Comparison of ENCODE assay signal across 1 cellular context in the genomic region with DNA sequence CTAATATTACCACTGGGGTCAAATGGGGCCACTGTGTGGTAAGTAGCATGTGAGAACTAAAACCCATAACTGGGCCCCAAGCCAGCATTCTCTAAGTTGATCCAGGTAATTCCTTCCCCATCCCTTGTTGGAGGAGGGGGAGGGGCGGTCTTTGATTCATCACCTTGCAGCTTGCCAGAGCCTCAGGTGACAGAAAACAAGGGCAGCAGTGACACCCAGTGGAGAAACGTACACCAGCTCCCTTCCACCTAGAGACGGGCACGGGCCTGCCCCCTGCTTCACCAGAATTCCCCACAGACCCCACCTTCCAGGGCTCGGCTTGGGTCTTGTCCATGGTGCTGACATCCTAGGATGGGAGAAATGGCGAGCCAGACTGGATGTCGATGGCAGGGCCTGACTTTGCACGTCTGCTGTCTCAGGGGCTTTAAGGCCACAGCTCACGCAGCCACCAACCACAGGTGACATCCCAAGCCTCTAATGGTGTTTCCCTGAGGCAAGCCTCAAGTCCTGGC.
TF ChIP-seq lines count a peak whose summit lies in the region.

No MANE protein-coding gene starts in this region.

TF ChIP-seq in K562, 482 proteins besides CTCF, POLR2A, EP300 and RAD21 (continued from another document and continues in another):
- peak; percentile 94 for TF ChIP-seq REST (CRISPR knock-in tag; IDR thresholded peaks at IDR 0.05; ENCODE audit: low read depth)
- peak; percentile 26; the same call in 1 of the 2 replicates for TF ChIP-seq ZNF395 (CRISPR knock-in tag; IDR thresholded peaks at IDR 0.05)
- TF ChIP-seq TFAP4 (CRISPR knock-in tag; IDR thresholded peaks at IDR 0.05; ENCODE audit: borderline replicate concordance), result peak; percentile 57; the same call in 1 of the 2 replicates
- TF ChIP-seq AFF1 (IDR thresholded peaks at IDR 0.05; ENCODE audit: low read depth in 1 of 2, partially characterized antibody in 2 of 2), result peak in 1 of 2 experiments; percentile 79
- no peak for TF ChIP-seq CEBPG (CRISPR knock-in tag; IDR thresholded peaks at IDR 0.05)
- TF ChIP-seq CEBPG (tag; conservative IDR thresholded peaks at IDR 0.05 in 1 of 2, IDR thresholded peaks at IDR 0.05 in 1 of 2), result no peak
- no peak for TF ChIP-seq SP1 (CRISPR knock-in tag; IDR thresholded peaks at IDR 0.05)
- TF ChIP-seq MTA1 (IDR thresholded peaks at IDR 0.05; ENCODE audit: borderline replicate concordance), result no peak
- TF ChIP-seq CSDE1 (IDR thresholded peaks at IDR 0.05), result no peak
- TF ChIP-seq NR2C2 (CRISPR knock-in tag; IDR thresholded peaks at IDR 0.05), result 0 out of 2 replicates have a peak, but pooled peaks have one; percentile 42
- no peak for TF ChIP-seq NR2C2 (tag; IDR thresholded peaks at IDR 0.05)
- TF ChIP-seq, protein P1, sequence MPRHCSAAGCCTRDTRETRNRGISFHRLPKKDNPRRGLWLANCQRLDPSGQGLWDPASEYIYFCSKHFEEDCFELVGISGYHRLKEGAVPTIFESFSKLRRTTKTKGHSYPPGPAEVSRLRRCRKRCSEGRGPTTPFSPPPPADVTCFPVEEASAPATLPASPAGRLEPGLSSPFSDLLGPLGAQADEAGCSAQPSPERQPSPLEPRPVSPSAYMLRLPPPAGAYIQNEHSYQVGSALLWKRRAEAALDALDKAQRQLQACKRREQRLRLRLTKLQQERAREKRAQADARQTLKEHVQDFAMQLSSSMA (CRISPR knock-in tag; IDR thresholded peaks at IDR 0.05), result no peak
- TF ChIP-seq NR3C1 (CRISPR knock-in tag; IDR thresholded peaks at IDR 0.05), result peak; percentile 46; the same call in 1 of the 2 replicates
- 0 out of 2 replicates have a peak, but pooled peaks have one; percentile 42 for TF ChIP-seq XRCC5 (IDR thresholded peaks at IDR 0.05; ENCODE audit: low read depth, low read length)
- TF ChIP-seq MECOM (CRISPR knock-in tag; IDR thresholded peaks at IDR 0.05), result 0 out of 2 replicates have a peak, but pooled peaks have one; percentile 45
- no peak for TF ChIP-seq ZFP1 (CRISPR knock-in tag; IDR thresholded peaks at IDR 0.05)
- peak; percentile 48; the same call in 1 of the 2 replicates for TF ChIP-seq ZNF766 (CRISPR knock-in tag; conservative IDR thresholded peaks at IDR 0.05)
- no peak for TF ChIP-seq GTF2E2 (tag; IDR thresholded peaks at IDR 0.05)
- TF ChIP-seq NFIC (IDR thresholded peaks at IDR 0.05), result no peak
- no peak for TF ChIP-seq SUPT5H (IDR thresholded peaks at IDR 0.05)
- TF ChIP-seq POLR3A (IDR thresholded peaks at IDR 0.05; ENCODE audit: borderline replicate concordance, extremely low read depth, insufficient read depth, insufficient read length), result no peak
- no peak for TF ChIP-seq TCF3 (CRISPR knock-in tag; IDR thresholded peaks at IDR 0.05)
- TF ChIP-seq MEIS2 (IDR thresholded peaks at IDR 0.05; ENCODE audit: partially characterized antibody), result peak; percentile 35
- TF ChIP-seq ZNF263 (CRISPR knock-in tag; IDR thresholded peaks at IDR 0.05; ENCODE audit: borderline replicate concordance), result no peak; the same call in 1 of the 2 replicates
- TF ChIP-seq TBP (optimal IDR thresholded peaks at IDR 0.05; ENCODE audit: low read depth, low read length), result no peak
- peak; percentile 98 for TF ChIP-seq EHMT2 (IDR thresholded peaks at IDR 0.05)
- TF ChIP-seq ZNF511 (CRISPR knock-in tag; IDR thresholded peaks at IDR 0.05), result peak; percentile 80; the same call in 1 of the 2 replicates
- no peak for TF ChIP-seq PPARD (CRISPR knock-in tag; IDR thresholded peaks at IDR 0.05)
- TF ChIP-seq FOXJ3 (CRISPR knock-in tag; IDR thresholded peaks at IDR 0.05), result no peak
- TF ChIP-seq BACH1 (tag; IDR thresholded peaks at IDR 0.05), result no peak
- TF ChIP-seq RBM39 (optimal IDR thresholded peaks at IDR 0.05; ENCODE audit: low read depth, low read length), result no peak
- TF ChIP-seq ZKSCAN1 (IDR thresholded peaks at IDR 0.05; ENCODE audit: low read depth, low read length), result no peak
- TF ChIP-seq ZNF445 (CRISPR knock-in tag; IDR thresholded peaks at IDR 0.05; ENCODE audit: low read depth), result no peak
- TF ChIP-seq ZNF23 (CRISPR knock-in tag; IDR thresholded peaks at IDR 0.05), result no peak
- TF ChIP-seq CTBP1 (IDR thresholded peaks at IDR 0.05; ENCODE audit: borderline replicate concordance), result peak; percentile 34; the same call in 1 of the 2 replicates
- TF ChIP-seq EZH2 (IDR thresholded peaks at IDR 0.05; ENCODE audit: borderline replicate concordance, low read depth, low read length), result no peak
- no peak for TF ChIP-seq POU5F1 (IDR thresholded peaks at IDR 0.05; ENCODE audit: borderline replicate concordance, low read depth, low read length, partially characterized antibody)
- TF ChIP-seq FOXP4 (CRISPR knock-in tag; IDR thresholded peaks at IDR 0.05; ENCODE audit: borderline replicate concordance), result no peak
- no peak for TF ChIP-seq EWSR1 (IDR thresholded peaks at IDR 0.05; ENCODE audit: borderline replicate concordance, low read depth, partially characterized antibody)
- TF ChIP-seq GTF2B (IDR thresholded peaks at IDR 0.05; ENCODE audit: extremely low read depth, insufficient read length), result no peak
- no peak for TF ChIP-seq ZNF217 (CRISPR knock-in tag; IDR thresholded peaks at IDR 0.05)
- no peak for TF ChIP-seq ZBTB8A (IDR thresholded peaks at IDR 0.05; ENCODE audit: partially characterized antibody)
- no peak for TF ChIP-seq MBD2 (IDR thresholded peaks at IDR 0.05; ENCODE audit: borderline replicate concordance, low read depth)
- no peak for TF ChIP-seq CC2D1A (IDR thresholded peaks at IDR 0.05)
- no peak for TF ChIP-seq ZNF274 (IDR thresholded peaks at IDR 0.05; ENCODE audit: borderline replicate concordance, low read depth, low read length)
- TF ChIP-seq, protein P2, sequence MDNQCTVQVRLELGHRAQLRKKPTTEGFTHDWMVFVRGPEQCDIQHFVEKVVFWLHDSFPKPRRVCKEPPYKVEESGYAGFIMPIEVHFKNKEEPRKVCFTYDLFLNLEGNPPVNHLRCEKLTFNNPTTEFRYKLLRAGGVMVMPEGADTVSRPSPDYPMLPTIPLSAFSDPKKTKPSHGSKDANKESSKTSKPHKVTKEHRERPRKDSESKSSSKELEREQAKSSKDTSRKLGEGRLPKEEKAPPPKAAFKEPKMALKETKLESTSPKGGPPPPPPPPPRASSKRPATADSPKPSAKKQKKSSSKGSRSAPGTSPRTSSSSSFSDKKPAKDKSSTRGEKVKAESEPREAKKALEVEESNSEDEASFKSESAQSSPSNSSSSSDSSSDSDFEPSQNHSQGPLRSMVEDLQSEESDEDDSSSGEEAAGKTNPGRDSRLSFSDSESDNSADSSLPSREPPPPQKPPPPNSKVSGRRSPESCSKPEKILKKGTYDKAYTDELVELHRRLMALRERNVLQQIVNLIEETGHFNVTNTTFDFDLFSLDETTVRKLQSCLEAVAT (IDR thresholded peaks at IDR 0.05), result no peak
- peak in 1 of 2 experiments; percentile 47; a peak in 2 of 4 replicates for TF ChIP-seq MAZ (CRISPR knock-in tag; conservative IDR thresholded peaks at IDR 0.05 in 1 of 2, IDR thresholded peaks at IDR 0.05 in 1 of 2)
